In genomic region chr13:94256671-94257070, GRCh38 we compare ENCODE assay signal across 30 cellular contexts.
"Had no signal": no experiment of that assay in that cellular context is flagged by ENCODE, and none has a peak within 500 bp of the region (broad histone marks: within the 10 kb centered on the region; RNA-seq: fewer than 3 reads in every experiment).

No MANE protein-coding gene starts in this region.

- H3K27ac Mint-ChIP-seq: activated B cell treated with CpG ODN at 0.5 μM for 24 hours; activated CD8-positive, alpha-beta T cell treated with anti-CD3 and anti-CD28 coated beads for 36 hours; activated naive CD8-positive, alpha-beta T cell; activated T-helper 17 cell treated with anti-CD3 and anti-CD28 coated beads, Interleukin-2, amount 50 U/mL, for 72 hours; T-helper 17 cell; T-helper 2 cell treated with Interferon-gamma antibody and Interleukin-4, amounts not matched to agents 5 μg/mL and 100 μg/mL, for 36 hours had no signal

- H3K4me3 Mint-ChIP-seq: activated B cell treated with CpG ODN at 0.5 μM for 24 hours; activated CD8-positive, alpha-beta T cell treated with anti-CD3 and anti-CD28 coated beads for 36 hours; activated naive CD8-positive, alpha-beta T cell; activated T-cell treated with anti-CD3 and anti-CD28 coated beads, Interleukin-2, amount 50 U/mL, for 4 hours; activated T-helper 17 cell treated with anti-CD3 and anti-CD28 coated beads, Interleukin-2, amount 50 U/mL, for 72 hours; T-helper 17 cell; T-helper 2 cell treated with Interferon-gamma antibody and Interleukin-4, amounts not matched to agents 5 μg/mL and 100 μg/mL, for 36 hours had no signal

- H3K9me3 Mint-ChIP-seq: activated B cell treated with CpG ODN at 0.5 μM for 24 hours; activated CD8-positive, alpha-beta T cell treated with anti-CD3 and anti-CD28 coated beads for 36 hours; activated T-cell treated with anti-CD3 and anti-CD28 coated beads, Interleukin-2, amount 50 U/mL, for 4 hours; activated T-helper 17 cell treated with anti-CD3 and anti-CD28 coated beads, Interleukin-2, amount 50 U/mL, for 72 hours; T-helper 2 cell treated with Interferon-gamma antibody and Interleukin-4, amounts not matched to agents 5 μg/mL and 100 μg/mL, for 36 hours had no signal

- H3K4me1 Mint-ChIP-seq: activated T-helper 17 cell treated with anti-CD3 and anti-CD28 coated beads, Interleukin-2, amount 50 U/mL, for 72 hours had no signal

- H3K4me1 ChIP-seq: colonic mucosa, esophagus squamous epithelium, heart right ventricle had no signal

- ATAC-seq: activated CD4-positive, CD25-positive, alpha-beta regulatory T cell treated with anti-CD3 and anti-CD28 coated beads, Interleukin-2, amount 50 U/mL, for 24 hours; activated CD8-positive, alpha-beta T cell treated with anti-CD3 and anti-CD28 coated beads for 36 hours; activated T-cell treated with anti-CD3 and anti-CD28 coated beads, Interleukin-2, amount 50 U/mL, for 4 hours; activated T-helper 17 cell treated with anti-CD3 and anti-CD28 coated beads, Interleukin-2, amount 50 U/mL, for 72 hours; gastroesophageal sphincter; heart right ventricle; T-helper 17 cell had no signal

- DNase-seq: activated B cell treated with CpG ODN at 0.5 μM for 24 hours; activated CD4-positive, alpha-beta T cell treated with anti-CD3 and anti-CD28 coated beads for 48 hours; activated CD4-positive, alpha-beta T cell treated with anti-CD3 and anti-CD28 coated beads, Interleukin-2, amount 50 U/mL, for 1 hour; activated CD4-positive, alpha-beta T cell treated with anti-CD3 and anti-CD28 coated beads, Interleukin-2, amount 50 U/mL, for 48 hours; activated CD8-positive, alpha-beta memory T cell treated with anti-CD3 and anti-CD28 coated beads for 24 hours; activated CD8-positive, alpha-beta T cell treated with anti-CD3 and anti-CD28 coated beads for 36 hours; activated effector memory CD4-positive, alpha-beta T cell treated with Interleukin-2 at 50 U/mL for 16 hours; activated gamma-delta T cell treated with Interleukin-2 at 50 U/mL for 16 hours; activated naive CD4-positive, alpha-beta T cell treated with anti-CD3 and anti-CD28 coated beads, Interleukin-2, amount 50 U/mL, for 16 hours; activated naive CD4-positive, alpha-beta T cell treated with Interleukin-2 at 50 U/mL for 16 hours; activated T-cell treated with anti-CD3 and anti-CD28 coated beads, Interleukin-2, amount 50 U/mL, for 4 hours; amniotic stem cell; anterior cingulate cortex; central memory CD4-positive, alpha-beta T cell; cerebellar nuclear complex; colonic mucosa; effector CD8-positive, alpha-beta T cell; esophagus squamous epithelium; foreskin melanocyte; heart right ventricle; T-helper 1 cell; T-helper 17 cell; T1000; WERI-Rb-1 had no signal

- H3K27me3 Mint-ChIP-seq: activated B cell treated with CpG ODN at 0.5 μM for 24 hours; activated CD8-positive, alpha-beta T cell treated with anti-CD3 and anti-CD28 coated beads for 36 hours; activated naive CD8-positive, alpha-beta T cell had no signal

- H3K27ac ChIP-seq: colonic mucosa, epithelial cell of prostate, esophagus squamous epithelium, gastroesophageal sphincter, heart right ventricle, WERI-Rb-1 had no signal

- H3K4me3 ChIP-seq: colonic mucosa, esophagus squamous epithelium, gastroesophageal sphincter, heart right ventricle had no signal

- H3K27me3 ChIP-seq: colonic mucosa, esophagus squamous epithelium, gastroesophageal sphincter, heart right ventricle had no signal

- H3K9me3 ChIP-seq: colonic mucosa, esophagus squamous epithelium, gastroesophageal sphincter, heart right ventricle had no signal

- H3K36me3 Mint-ChIP-seq: activated naive CD8-positive, alpha-beta T cell had no signal

- H3K36me3 ChIP-seq: colonic mucosa, esophagus squamous epithelium, gastroesophageal sphincter, heart right ventricle, WERI-Rb-1 had no signal
